ENCODE assay signal across 30 cellular contexts in the genomic region with DNA sequence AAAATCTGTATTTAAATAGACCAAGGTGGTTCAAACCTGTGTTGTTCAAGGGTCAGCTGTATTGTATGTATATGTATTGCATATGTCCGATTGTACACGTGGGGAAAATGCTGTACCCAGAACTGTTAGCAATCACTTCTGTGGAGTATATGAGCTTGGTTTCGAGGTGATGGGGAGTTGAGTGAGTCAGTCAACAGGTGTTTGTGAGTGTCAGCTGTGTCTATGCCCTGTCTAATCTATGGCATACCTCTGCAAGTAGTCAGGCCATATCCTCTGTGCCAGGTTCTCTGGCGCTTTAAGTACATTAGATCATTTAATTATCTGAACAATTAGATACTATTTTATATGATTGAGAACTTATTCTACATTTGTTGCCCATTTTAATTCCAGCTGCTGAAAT.
"Had no signal": no experiment of that assay in that cellular context is flagged by ENCODE, and none has a peak within 500 bp of the region (broad histone marks: within the 10 kb centered on the region; RNA-seq: fewer than 3 reads in every experiment).

No MANE protein-coding gene starts in this region.

- H3K27me3 ChIP-seq: colonic mucosa, dorsolateral prefrontal cortex, ovary, sigmoid colon, stomach, thyroid gland, upper lobe of left lung had no signal

- FAIRE-seq: keratinocyte had no signal

- H3K4me3 ChIP-seq: colonic mucosa, dorsolateral prefrontal cortex, ovary, prostate gland, sigmoid colon, smooth muscle cell, stomach, thyroid gland, upper lobe of left lung had no signal

- H3K9me3 ChIP-seq: colonic mucosa, ovary, prostate gland, sigmoid colon, stomach, thyroid gland, upper lobe of left lung had no signal

- H3K4me1 ChIP-seq: colonic mucosa, prostate gland, sigmoid colon, thyroid gland had no signal

- ATAC-seq: left colon; naive thymus-derived CD4-positive, alpha-beta T cell; stimulated activated naive B cell treated with anti-CD40 and anti-IgM and Interleukin-4, amounts not matched to agents 10 μg/mL and 1 μg/mL and 100 μg/mL, for 72 hours had no signal

- H3K27ac ChIP-seq: colonic mucosa, dorsolateral prefrontal cortex, ovary, prostate gland, sigmoid colon, stomach, thyroid gland, upper lobe of left lung had no signal

- H3K36me3 ChIP-seq: ovary, prostate gland had no signal

- H3K4me2 ChIP-seq: smooth muscle cell had no signal

- DNase-seq: activated CD4-positive, alpha-beta T cell treated with anti-CD3 and anti-CD28 coated beads for 4 hours; activated CD4-positive, alpha-beta T cell treated with anti-CD3 and anti-CD28 coated beads, Interleukin-2, amount 50 U/mL, for 48 hours; activated CD4-positive, CD25-positive, alpha-beta regulatory T cell; activated CD8-positive, alpha-beta memory T cell treated with anti-CD3 and anti-CD28 coated beads, Interleukin-2, amount 50 U/mL, for 4 hours; activated gamma-delta T cell treated with Interleukin-2 at 50 U/mL for 16 hours; activated naive CD4-positive, alpha-beta T cell treated with anti-CD3 and anti-CD28 coated beads, Interleukin-2, amount 50 U/mL, for 16 hours; activated T-cell treated with anti-CD3 and anti-CD28 coated beads, Interleukin-2, amount 50 U/mL, for 1 hour; amygdala; colonic mucosa; dorsolateral prefrontal cortex; effector memory CD4-positive, alpha-beta T cell; erythroblast; head of caudate nucleus; hippocampal formation; left colon; naive thymus-derived CD4-positive, alpha-beta T cell; ovary; retina; sigmoid colon; stimulated activated CD4-positive, alpha-beta T cell treated with anti-CD3 and anti-CD28 coated beads, Interleukin-1b, Interleukin-23, amount 100 ng/mL, for 48 hours; stimulated activated CD4-positive, alpha-beta T cell treated with anti-CD3 and anti-CD28 coated beads, Interleukin-4, amount 100 ng/mL, for 4 hours; stimulated activated CD8-positive, alpha-beta memory T cell treated with anti-CD3 and anti-CD28 coated beads, Interleukin-4, amount 100 ng/mL, for 48 hours; stimulated activated naive B cell treated with anti-CD40 and anti-IgM and Interleukin-4, amounts not matched to agents 10 μg/mL and 1 μg/mL and 100 μg/mL, for 72 hours; stomach; T-helper 1 cell; thyroid gland; upper lobe of left lung had no signal
